ENCODE assay signal across 1 cellular context in genomic region chr20:25195962-25196700, GRCh38.
TF ChIP-seq lines count a peak whose summit lies in the region.

No MANE protein-coding gene starts in this region.

TF ChIP-seq in HepG2, 621 proteins besides CTCF, POLR2A, EP300 and RAD21 (continued from another document):
- TF ChIP-seq ATF2 (CRISPR knock-in tag; IDR thresholded peaks at IDR 0.05) (peak; percentile 73; the same call in 1 of the 2 replicates), STAT5B (CRISPR knock-in tag; IDR thresholded peaks at IDR 0.05) (no peak; the same call in 1 of the 2 replicates), ZFY (CRISPR knock-in tag; IDR thresholded peaks at IDR 0.05) (peak; percentile 74), HIVEP1 (CRISPR knock-in tag; IDR thresholded peaks at IDR 0.05) (peak; percentile 63; the same call in 1 of the 2 replicates), AHR (CRISPR knock-in tag; IDR thresholded peaks at IDR 0.05) (no peak), PAXIP1 (CRISPR knock-in tag; conservative IDR thresholded peaks at IDR 0.05) (peak; percentile 5; the same call in 1 of the 2 replicates), ZNF557 (CRISPR knock-in tag; IDR thresholded peaks at IDR 0.05) (0 out of 2 replicates have a peak, but pooled peaks have one; percentile 58), ZBTB21 (CRISPR knock-in tag; IDR thresholded peaks at IDR 0.05) (no peak; the same call in 1 of the 2 replicates), E2F1 (CRISPR knock-in tag; IDR thresholded peaks at IDR 0.05) (peak; percentile 32; the same call in 1 of the 2 replicates), TSC22D2 (CRISPR knock-in tag; IDR thresholded peaks at IDR 0.05; ENCODE audit: borderline replicate concordance) (no peak), TOPORS (CRISPR knock-in tag; IDR thresholded peaks at IDR 0.05) (peak; percentile 18; the same call in 1 of the 2 replicates), ZNF740 (CRISPR knock-in tag; IDR thresholded peaks at IDR 0.05) (no peak), SNAPC4 (CRISPR knock-in tag; IDR thresholded peaks at IDR 0.05) (peak; percentile 21; the same call in 1 of the 2 replicates), RFXAP (CRISPR knock-in tag; IDR thresholded peaks at IDR 0.05; ENCODE audit: borderline replicate concordance) (0 out of 2 replicates have a peak, but pooled peaks have one; percentile 56), KLF9 (CRISPR knock-in tag; IDR thresholded peaks at IDR 0.05; ENCODE audit: low read depth) (no peak), HNF4A (CRISPR knock-in tag; IDR thresholded peaks at IDR 0.05) (peak; percentile 52), FOXO1 (CRISPR knock-in tag; IDR thresholded peaks at IDR 0.05) (no peak; the same call in 1 of the 2 replicates), PHF5A (CRISPR knock-in tag; IDR thresholded peaks at IDR 0.05; ENCODE audit: low read depth, unreplicated experiment) (peak; percentile 3), RXRA (CRISPR knock-in tag; IDR thresholded peaks at IDR 0.05) (peak; percentile 27), HOMEZ (CRISPR knock-in tag; IDR thresholded peaks at IDR 0.05; ENCODE audit: low read depth) (no peak), ZNF589 (CRISPR knock-in tag; conservative IDR thresholded peaks at IDR 0.05) (peak; percentile 90), ATF7-NPFF (CRISPR knock-in tag; IDR thresholded peaks at IDR 0.05; ENCODE audit: low read depth) (0 out of 2 replicates have a peak, but pooled peaks have one; percentile 21), ZNF549 (CRISPR knock-in tag; IDR thresholded peaks at IDR 0.05) (peak; percentile 28; the same call in 1 of the 2 replicates), HNRNPUL1 (IDR thresholded peaks at IDR 0.05; ENCODE audit: low read depth, low read length) (no peak), PHF8 (CRISPR knock-in tag; IDR thresholded peaks at IDR 0.05) (peak; percentile 70), U2AF2 (IDR thresholded peaks at IDR 0.05; ENCODE audit: low read depth, low read length) (0 out of 2 replicates have a peak, but pooled peaks have one; percentile 35), ZNF232 (CRISPR knock-in tag; IDR thresholded peaks at IDR 0.05; ENCODE audit: borderline replicate concordance) (peak; percentile 9; the same call in 1 of the 2 replicates), NR2F6 (IDR thresholded peaks at IDR 0.05) (0 out of 2 replicates have a peak, but pooled peaks have one; percentile 19), NR2F6 (CRISPR knock-in tag; IDR thresholded peaks at IDR 0.05) (peak; percentile 50; the same call in 1 of the 2 replicates), KLF15 (CRISPR knock-in tag; IDR thresholded peaks at IDR 0.05; ENCODE audit: borderline replicate concordance) (peak; percentile 66; the same call in 1 of the 2 replicates)
